In genomic region chr1:155125946-155126493, GRCh38 we compare ENCODE assay signal across 8 cellular contexts. TPM values are rescaled to one million over a fixed set of nuclear protein-coding genes. Genes with fewer than 3 reads are reported as not detected.
DNase-seq lines count a peak whose midpoint lies in the region; ATAC-seq and TF ChIP-seq lines count a peak whose summit lies in the region.

No MANE protein-coding gene starts in this region.

- peak overlapping the region; percentile 21 to 33 for H3K27ac ChIP-seq in ovary

- H3K27ac Mint-ChIP-seq in WTC11 = no peak overlapping the region

- peaks cover 59% of the 10 kb centered on the region for H3K27me3 Mint-ChIP-seq in WTC11 (ENCODE audit: low read depth)

- no peaks in the 10 kb centered on the region for H3K36me3 ChIP-seq in ovary

- peaks cover 15% of the 10 kb centered on the region for H3K4me1 ChIP-seq in ovary (ENCODE audit: insufficient read depth)

- no peak for TF ChIP-seq EP300 in ovary (IDR thresholded peaks at IDR 0.05)

- H3K36me3 Mint-ChIP-seq in WTC11 = no peaks in the 10 kb centered on the region

- POLR2A ChIA-PET in WTC11 (lab: Charles Lee) = interaction anchor here (1.0 to 1.6 kb wide), 4 partner anchors 9 to 47 kb away, joined by 4 to 5 read pairs (median 5); partner anchors contain the start of genes KRTCAP2 and SLC50A1

- intact Hi-C loops in Right ventricle myocardium superior (cut with DNase I) (loop anchor here (5.0 kb wide), 2 partner anchors 34 to 41 kb away; no protein-coding TSS in a partner anchor), ovary (cut with DNase I) (loop anchor here in 2 of 4 donors (5.0 kb wide), 1 partner anchor 34 kb away; no protein-coding TSS in a partner anchor)

- no peak for TF ChIP-seq POLR2A in ovary (IDR thresholded peaks at IDR 0.05)

- WGBS in ovary, 3 donors = 7 to 16% (median 14%) methylated on average over 26 to 50 of the region's 50 CpGs

- H3K4me3 Mint-ChIP-seq in WTC11 = peak overlapping the region; percentile 90

- DNase-seq in EH (ENCODE audit: low read depth) = peak; percentile 30
- DNase-seq in WTC11 (ENCODE audit: low spot score) = peak; percentile 52
- DNase-seq in Right ventricle myocardium superior = peak; percentile 78
- DNase-seq in ovary = peak; percentile 68 to 88 (median 75)
- DNase-seq in activated CD4-positive, alpha-beta T cell treated with anti-CD3 and anti-CD28 coated beads for 48 hours = no peak

- no peaks in the 10 kb centered on the region for H3K9me3 ChIP-seq in ovary

- CTCF ChIA-PET in WTC11 (lab: Charles Lee) = interaction anchor here (0.6 to 12.9 kb wide), 16 partner anchors 9 to 566 kb away, joined by 3 to 164 read pairs (median 4); partner anchors contain the start of genes ADAM15, EFNA4, KRTCAP2 and SLC50A1

- H3K9me3 Mint-ChIP-seq in WTC11 = no peaks in the 10 kb centered on the region

- peak overlapping the region; percentile 63 for H3K4me3 ChIP-seq in ovary

- no peak for TF ChIP-seq CTCF in WTC11 (IDR thresholded peaks at IDR 0.05)
- no peak for TF ChIP-seq CTCF in ovary (IDR thresholded peaks at IDR 0.05)

- peak; percentile 5; the same call in 1 of the 2 replicates for ATAC-seq in WTC11
- ATAC-seq in Right ventricle myocardium superior (ENCODE audit: poor library complexity) = peak; percentile 1
- no peak for ATAC-seq in GM21447 (IDR thresholded peaks at IDR 0.05; ENCODE audit: unreplicated experiment)
- no peak for ATAC-seq in HG03520 (IDR thresholded peaks at IDR 0.05; ENCODE audit: unreplicated experiment)
- ATAC-seq in GM21825 (IDR thresholded peaks at IDR 0.05; ENCODE audit: unreplicated experiment) = no peak

- no peaks in the 10 kb centered on the region for H3K27me3 ChIP-seq in ovary

- peaks cover 53% of the 10 kb centered on the region for H3K4me1 Mint-ChIP-seq in WTC11

TF ChIP-seq in WTC11, 78 proteins besides CTCF, POLR2A, EP300 and RAD21 (continues in another document):
- TF ChIP-seq IRF1 (CRISPR knock-in tag; IDR thresholded peaks at IDR 0.05) = 0 out of 2 replicates have a peak, but pooled peaks have one; percentile 64
- TF ChIP-seq ZNF138 (CRISPR knock-in tag; conservative IDR thresholded peaks at IDR 0.05) = peak; percentile 83; the same call in 1 of the 2 replicates
- TF ChIP-seq NR1H2 (CRISPR knock-in tag; IDR thresholded peaks at IDR 0.05) = no peak
- peak; percentile 49; the same call in 1 of the 2 replicates for TF ChIP-seq JUN (CRISPR knock-in tag; IDR thresholded peaks at IDR 0.05)
- TF ChIP-seq EMX1 (CRISPR knock-in tag; IDR thresholded peaks at IDR 0.05) = no peak
- no peak for TF ChIP-seq CBFB (CRISPR knock-in tag; IDR thresholded peaks at IDR 0.05; ENCODE audit: low read depth)
- no peak for TF ChIP-seq ZNF512 (CRISPR knock-in tag; IDR thresholded peaks at IDR 0.05; ENCODE audit: borderline replicate concordance)
- no peak for TF ChIP-seq ERG (CRISPR knock-in tag; IDR thresholded peaks at IDR 0.05)
- TF ChIP-seq SP1 (CRISPR knock-in tag; conservative IDR thresholded peaks at IDR 0.05) = peak; percentile 50; the same call in 1 of the 2 replicates
- no peak for TF ChIP-seq ESRRA (CRISPR knock-in tag; IDR thresholded peaks at IDR 0.05; ENCODE audit: borderline replicate concordance)
- TF ChIP-seq ZNF423 (CRISPR knock-in tag; IDR thresholded peaks at IDR 0.05) = no peak
- no peak for TF ChIP-seq PREB (CRISPR knock-in tag; IDR thresholded peaks at IDR 0.05; ENCODE audit: borderline replicate concordance)
- TF ChIP-seq E2F1 (CRISPR knock-in tag; IDR thresholded peaks at IDR 0.05) = no peak
- TF ChIP-seq TP53 (CRISPR knock-in tag; IDR thresholded peaks at IDR 0.05) = peak; percentile 90
- no peak for TF ChIP-seq ATF3 (CRISPR knock-in tag; conservative IDR thresholded peaks at IDR 0.05)
- TF ChIP-seq ZBTB21 (CRISPR knock-in tag; IDR thresholded peaks at IDR 0.05; ENCODE audit: borderline replicate concordance) = no peak
- TF ChIP-seq USF2 (CRISPR knock-in tag; IDR thresholded peaks at IDR 0.05) = no peak; the same call in 1 of the 2 replicates
- no peak for TF ChIP-seq KAT7 (CRISPR knock-in tag; IDR thresholded peaks at IDR 0.05; ENCODE audit: borderline replicate concordance)
- TF ChIP-seq HMGA2 (CRISPR knock-in tag; IDR thresholded peaks at IDR 0.05) = no peak
- no peak for TF ChIP-seq TEAD4 (CRISPR knock-in tag; IDR thresholded peaks at IDR 0.05)

RNA-seq across cellular contexts. Expression of gene EFNA1, which starts 1.7 kb away (rescaled TPM):
- 6.0 to 7.3 TPM (median 6.5 TPM) in 3 replicates for total RNA-seq in WTC11 (2021)
- total RNA-seq in Right ventricle myocardium superior = 41.5 TPM
- total RNA-seq in ovary = 10 to 100 TPM; 12.1 to 51.6 (median 16.6) TPM
- 10 to 100 TPM; 18.6 to 27.3 TPM for polyA plus RNA-seq in ovary

RNA-seq across cellular contexts. Expression of gene SLC50A1, which starts 9.6 kb away (rescaled TPM):
- 39.0 to 47.8 TPM (median 46.0 TPM) in 3 replicates for total RNA-seq in WTC11 (2021)
- 7.1 TPM for total RNA-seq in Right ventricle myocardium superior
- 10 to 100 TPM; 10.8 to 31.4 (median 16.8) TPM for total RNA-seq in ovary
- polyA plus RNA-seq in ovary = 10 to 100 TPM; 19.7 to 50.2 TPM

RNA-seq across cellular contexts. Expression of gene DPM3, which starts 14.3 kb away (rescaled TPM):
- total RNA-seq in WTC11 (2021) = 70.6 to 79.8 TPM (median 73.5 TPM) in 3 replicates
- 49.4 TPM for total RNA-seq in Right ventricle myocardium superior
- 100 to 1,000 TPM in 1 of 7 donors, 10 to 100 TPM in 6; 59.3 to 126 (median 85.5) TPM for total RNA-seq in ovary
- polyA plus RNA-seq in ovary = 100 to 1,000 TPM in 1 of 2 donors, under 1 TPM in 1; 0.70 to 168 TPM

RNA-seq across cellular contexts. Expression of gene KRTCAP2, which starts 47.1 kb away (rescaled TPM):
- 104 to 161 TPM (median 147 TPM) in 3 replicates for total RNA-seq in WTC11 (2021)
- total RNA-seq in Right ventricle myocardium superior = 121 TPM
- total RNA-seq in ovary = 100 to 1,000 TPM in 6 of 7 donors, 10 to 100 TPM in 1; 96.5 to 209 (median 158) TPM
- polyA plus RNA-seq in ovary = 100 to 1,000 TPM; 219 to 499 TPM

RNA-seq across cellular contexts. Expression of gene EFNA3, which starts 47.4 kb away (rescaled TPM):
- total RNA-seq in WTC11 (2021) (12.5 to 15.4 TPM (median 15.4 TPM) in 3 replicates), Right ventricle myocardium superior (0.75 TPM), ovary (1 to 10 TPM; 1.3 to 3.7 (median 2.4) TPM)
- polyA plus RNA-seq in ovary = 1 to 10 TPM; 1.6 to 2.1 TPM

Comparison
In these comparisons a context has a peak if more than half of its experiments do, and no peak if none do; other contexts are left out.
1. ATAC-seq: peak in WTC11 (single experiment) and Right ventricle myocardium superior (single experiment); none in GM21447 (single experiment), HG03520 (single experiment) and GM21825 (single experiment).